ENCODE assay signal across 16 cellular contexts in the genomic region with DNA sequence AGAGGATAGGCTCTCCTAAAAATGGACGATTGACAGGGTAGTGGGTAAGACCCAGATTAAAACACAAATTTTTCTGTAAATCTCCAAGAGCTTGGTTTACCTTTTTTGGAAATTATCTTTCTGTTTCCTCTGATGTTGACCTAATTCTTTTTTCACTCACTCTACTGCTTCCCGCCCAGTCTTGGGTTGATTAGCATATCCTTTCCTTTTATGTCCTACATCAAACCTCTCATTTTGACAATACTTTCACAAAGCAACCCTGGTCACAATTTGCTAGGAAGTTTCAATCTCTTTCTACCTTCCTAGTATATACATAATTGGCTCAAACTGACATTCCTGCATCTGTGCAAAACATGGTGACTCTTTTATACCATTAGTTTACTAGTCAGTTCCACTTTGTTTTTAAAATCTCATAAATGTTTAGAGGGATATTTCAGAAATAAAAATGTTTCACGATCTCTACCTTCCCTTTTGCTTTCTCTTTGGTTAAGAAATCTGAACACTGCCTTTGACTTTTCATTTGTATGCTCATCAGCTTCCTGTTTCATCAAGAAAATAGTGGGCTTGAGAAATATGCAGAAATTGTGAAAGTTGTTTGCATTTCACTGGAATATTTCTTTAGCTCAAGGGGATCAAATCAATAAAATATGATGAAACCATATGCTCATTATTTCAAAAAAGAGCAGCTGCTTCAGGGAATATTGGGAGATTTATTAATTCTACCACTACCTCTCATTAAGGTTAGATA.
A peak's percentile ranks its signal among the peaks of the same experiment; 100 is the strongest.
DNase-seq lines count a peak whose midpoint lies in the region; ATAC-seq and TF ChIP-seq lines count a peak whose summit lies in the region.
"Had no signal": no experiment of that assay in that cellular context is flagged by ENCODE, and none has a peak within 500 bp of the region (broad histone marks: within the 10 kb centered on the region; RNA-seq: fewer than 3 reads in every experiment).

No MANE protein-coding gene starts in this region.

- no peaks in the 10 kb centered on the region for H3K36me3 ChIP-seq in H7 (replicated peaks; ENCODE audit: control insufficient read depth, insufficient read depth, low read length)
- no peaks in the 10 kb centered on the region for H3K36me3 ChIP-seq in lower lobe of right lung
- no peaks in the 10 kb centered on the region for H3K36me3 ChIP-seq in CD8-positive, alpha-beta T cell (ENCODE audit: insufficient read depth, low read length)
- H3K36me3 ChIP-seq in endodermal cell (ENCODE audit: control insufficient read depth, insufficient read depth, low read length), result no peaks in the 10 kb centered on the region
- H3K36me3 ChIP-seq: BLaER1 treated with 17β-estradiol and CSF1 and Interleukin-3, amounts not matched to agents 10 nM and 100 nM; thoracic aorta had no signal

- H3K4me3 ChIP-seq in H7 (ENCODE audit: insufficient read depth, low read depth, low read length), result no peak overlapping the region
- H3K4me3 ChIP-seq in lower lobe of right lung, result no peak overlapping the region
- H3K4me3 ChIP-seq in CD8-positive, alpha-beta T cell (ENCODE audit: low read depth, low read length), result no peak overlapping the region
- H3K4me3 ChIP-seq in endodermal cell (ENCODE audit: low read length), result no peak overlapping the region
- H3K4me3 ChIP-seq: BLaER1 treated with 17β-estradiol and CSF1 and Interleukin-3, amounts not matched to agents 10 nM and 100 nM; thoracic aorta had no signal

- intact Hi-C loops in lower lobe of right lung (cut with DNase I), result no loop called here
- intact Hi-C loops in CD8-positive, alpha-beta T cell (cut with DNase I, micrococcal nuclease), result no loop called here

- peaks cover 8% of the 10 kb centered on the region for H3K9me3 Mint-ChIP-seq in WTC11
- no peaks in the 10 kb centered on the region for H3K9me3 Mint-ChIP-seq in CD8-positive, alpha-beta T cell
- H3K9me3 Mint-ChIP-seq in endodermal cell, result peaks cover 10% of the 10 kb centered on the region

- H3K27me3 ChIP-seq in H7 (ENCODE audit: control insufficient read depth, insufficient read depth, low read length), result no peaks in the 10 kb centered on the region
- H3K27me3 ChIP-seq in lower lobe of right lung (ENCODE audit: low read depth), result no peaks in the 10 kb centered on the region
- no peaks in the 10 kb centered on the region for H3K27me3 ChIP-seq in CD8-positive, alpha-beta T cell (ENCODE audit: insufficient read depth, low read length)
- H3K27me3 ChIP-seq in endodermal cell (ENCODE audit: control insufficient read depth, insufficient read depth, low read length, poor library complexity, severe bottlenecking), result no peaks in the 10 kb centered on the region
- H3K27me3 ChIP-seq: BLaER1 treated with 17β-estradiol and CSF1 and Interleukin-3, amounts not matched to agents 10 nM and 100 nM had no signal

- H3K9me3 ChIP-seq in lower lobe of right lung, result no peaks in the 10 kb centered on the region
- H3K9me3 ChIP-seq in CD8-positive, alpha-beta T cell (ENCODE audit: low read length), result no peaks in the 10 kb centered on the region
- H3K9me3 ChIP-seq in endodermal cell (ENCODE audit: control insufficient read depth, low read length), result peaks cover 7% of the 10 kb centered on the region
- H3K9me3 ChIP-seq: BLaER1 treated with 17β-estradiol and CSF1 and Interleukin-3, amounts not matched to agents 10 nM and 100 nM; thoracic aorta had no signal

- CTCF ChIA-PET in WTC11 (lab: Charles Lee), result interaction anchor here (1.4 kb wide), 1 partner anchor 10 kb away, joined by 4 read pairs; no protein-coding TSS in a partner anchor
- CTCF ChIA-PET in CD8-positive, alpha-beta T cell (lab: Charles Lee), result interaction anchor here (1.0 kb wide), 1 partner anchor 425 kb away, joined by 3 read pairs; no protein-coding TSS in a partner anchor

- H3K4me1 ChIP-seq in lower lobe of right lung (no peaks in the 10 kb centered on the region), endodermal cell (ENCODE audit: control insufficient read depth, insufficient read depth, low read length) (no peaks in the 10 kb centered on the region)
- no peaks in the 10 kb centered on the region for H3K4me1 ChIP-seq in CD8-positive, alpha-beta T cell (ENCODE audit: insufficient read depth, low read length)

- DNase-seq in CD1c-positive myeloid dendritic cell (ENCODE audit: extremely low spot score) (peak; percentile 24), H7 (peak; percentile 5), WTC11 (ENCODE audit: low spot score) (no peak), lower lobe of right lung (no peak), endodermal cell (no peak)
- no peak for DNase-seq in CD8-positive, alpha-beta T cell
- no peak for DNase-seq in stimulated activated CD4-positive, alpha-beta T cell treated with anti-CD3 and anti-CD28 coated beads, Interleukin-2, amount 100 ng/mL, for 24 hours
- DNase-seq: activated naive CD4-positive, alpha-beta T cell treated with Interleukin-2 at 50 U/mL for 16 hours; cortex of kidney; DMS79 treated with DMSO at 0.1 percent for 48 hours; midbrain; RPMI8226; stimulated activated CD4-positive, alpha-beta T cell treated with anti-CD3 and anti-CD28 coated beads, Interleukin-4, amount 100 ng/mL, for 4 hours had no signal

- H3K27me3 Mint-ChIP-seq in WTC11 (ENCODE audit: low read depth) (no peaks in the 10 kb centered on the region), endodermal cell (ENCODE audit: insufficient read depth) (no peaks in the 10 kb centered on the region)
- no peaks in the 10 kb centered on the region for H3K27me3 Mint-ChIP-seq in CD8-positive, alpha-beta T cell (ENCODE audit: low read depth)

- H3K27ac ChIP-seq in lower lobe of right lung, result peak overlapping the region; percentile 42
- no peak overlapping the region for H3K27ac ChIP-seq in CD8-positive, alpha-beta T cell (ENCODE audit: low read depth, low read length)
- no peak overlapping the region for H3K27ac ChIP-seq in endodermal cell (ENCODE audit: low read depth, low read length)
- H3K27ac ChIP-seq: BLaER1 treated with 17β-estradiol and CSF1 and Interleukin-3, amounts not matched to agents 10 nM and 100 nM; epithelial cell of prostate; thoracic aorta had no signal

- ATAC-seq in WTC11 (peak; percentile 83), lower lobe of right lung (no peak)
- ATAC-seq in CD8-positive, alpha-beta T cell, result no peak

- H3K4me1 Mint-ChIP-seq in WTC11 (peaks cover 43% of the 10 kb centered on the region), endodermal cell (peaks cover 3% of the 10 kb centered on the region)
- no peaks in the 10 kb centered on the region for H3K4me1 Mint-ChIP-seq in CD8-positive, alpha-beta T cell (ENCODE audit: low read depth)

- H3K27ac Mint-ChIP-seq in WTC11 (peak overlapping the region; percentile 94), endodermal cell (no peak overlapping the region)
- H3K27ac Mint-ChIP-seq in CD8-positive, alpha-beta T cell, result no peak overlapping the region

- TF ChIP-seq CTCF in WTC11 (IDR thresholded peaks at IDR 0.05), result no peak
- no peak for TF ChIP-seq CTCF in lower lobe of right lung (IDR thresholded peaks at IDR 0.05)
- TF ChIP-seq CTCF in CD8-positive, alpha-beta T cell (IDR thresholded peaks at IDR 0.05), result no peak
- no peak for TF ChIP-seq CTCF in endodermal cell (conservative IDR thresholded peaks at IDR 0.05)

- WGBS in endodermal cell (ENCODE audit: insufficient coverage in 1 of 2, insufficient read length in 1 of 2), 2 experiments, result 78 to 83% methylated on average over 2 to 3 of the region's 3 CpGs

- H3K36me3 Mint-ChIP-seq in WTC11 (peaks cover 9% of the 10 kb centered on the region), endodermal cell (ENCODE audit: low read depth) (peaks cover 13% of the 10 kb centered on the region)
- H3K36me3 Mint-ChIP-seq in CD8-positive, alpha-beta T cell, result no peaks in the 10 kb centered on the region

- H3K9ac ChIP-seq in endodermal cell (ENCODE audit: extremely low read depth, low read length, poor library complexity, severe bottlenecking), result no peak overlapping the region
- H3K9ac ChIP-seq: BLaER1 treated with 17β-estradiol and CSF1 and Interleukin-3, amounts not matched to agents 10 nM and 100 nM had no signal

- H3K4me3 Mint-ChIP-seq in WTC11 (peak overlapping the region; percentile 32; the same call in 1 of the 2 replicates), endodermal cell (no peak overlapping the region)
- no peak overlapping the region for H3K4me3 Mint-ChIP-seq in CD8-positive, alpha-beta T cell

- POLR2A ChIA-PET in WTC11 (lab: Charles Lee), result no interaction called here
- POLR2A ChIA-PET in CD8-positive, alpha-beta T cell (lab: Charles Lee), result interaction anchor here (0.6 kb wide), 1 partner anchor 11 kb away, joined by 3 read pairs; no protein-coding TSS in a partner anchor

TF ChIP-seq in WTC11, 78 proteins besides CTCF, POLR2A, EP300 and RAD21 (continues in another document):
- TF ChIP-seq ZNF219 (CRISPR knock-in tag; IDR thresholded peaks at IDR 0.05; ENCODE audit: borderline replicate concordance), result no peak
- TF ChIP-seq, protein P1, sequence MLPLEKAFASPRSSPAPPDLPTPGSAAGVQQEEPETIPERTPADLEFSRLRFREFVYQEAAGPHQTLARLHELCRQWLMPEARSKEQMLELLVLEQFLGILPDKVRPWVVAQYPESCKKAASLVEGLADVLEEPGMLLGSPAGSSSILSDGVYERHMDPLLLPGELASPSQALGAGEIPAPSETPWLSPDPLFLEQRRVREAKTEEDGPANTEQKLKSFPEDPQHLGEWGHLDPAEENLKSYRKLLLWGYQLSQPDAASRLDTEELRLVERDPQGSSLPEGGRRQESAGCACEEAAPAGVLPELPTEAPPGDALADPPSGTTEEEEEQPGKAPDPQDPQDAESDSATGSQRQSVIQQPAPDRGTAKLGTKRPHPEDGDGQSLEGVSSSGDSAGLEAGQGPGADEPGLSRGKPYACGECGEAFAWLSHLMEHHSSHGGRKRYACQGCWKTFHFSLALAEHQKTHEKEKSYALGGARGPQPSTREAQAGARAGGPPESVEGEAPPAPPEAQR (CRISPR knock-in tag; IDR thresholded peaks at IDR 0.05), result no peak
- no peak for TF ChIP-seq OVOL2 (CRISPR knock-in tag; IDR thresholded peaks at IDR 0.05; ENCODE audit: borderline replicate concordance)
- TF ChIP-seq, protein P2, sequence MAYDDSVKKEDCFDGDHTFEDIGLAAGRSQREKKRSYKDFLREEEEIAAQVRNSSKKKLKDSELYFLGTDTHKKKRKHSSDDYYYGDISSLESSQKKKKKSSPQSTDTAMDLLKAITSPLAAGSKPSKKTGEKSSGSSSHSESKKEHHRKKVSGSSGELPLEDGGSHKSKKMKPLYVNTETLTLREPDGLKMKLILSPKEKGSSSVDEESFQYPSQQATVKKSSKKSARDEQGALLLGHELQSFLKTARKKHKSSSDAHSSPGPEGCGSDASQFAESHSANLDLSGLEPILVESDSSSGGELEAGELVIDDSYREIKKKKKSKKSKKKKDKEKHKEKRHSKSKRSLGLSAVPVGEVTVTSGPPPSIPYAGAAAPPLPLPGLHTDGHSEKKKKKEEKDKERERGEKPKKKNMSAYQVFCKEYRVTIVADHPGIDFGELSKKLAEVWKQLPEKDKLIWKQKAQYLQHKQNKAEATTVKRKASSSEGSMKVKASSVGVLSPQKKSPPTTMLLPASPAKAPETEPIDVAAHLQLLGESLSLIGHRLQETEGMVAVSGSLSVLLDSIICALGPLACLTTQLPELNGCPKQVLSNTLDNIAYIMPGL (CRISPR knock-in tag; IDR thresholded peaks at IDR 0.05), result no peak
- no peak for TF ChIP-seq TCF7 (CRISPR knock-in tag; IDR thresholded peaks at IDR 0.05; ENCODE audit: low read depth)
- TF ChIP-seq CBFB (CRISPR knock-in tag; IDR thresholded peaks at IDR 0.05; ENCODE audit: low read depth), result no peak
- TF ChIP-seq MYBL2 (CRISPR knock-in tag; IDR thresholded peaks at IDR 0.05), result no peak

Comparison
In these comparisons a context has a peak if more than half of its experiments do, and no peak if none do; other contexts are left out.
1. DNase-seq: peak in CD1c-positive myeloid dendritic cell (single experiment) and H7 (single experiment); none in WTC11 (single experiment), lower lobe of right lung (single experiment), CD8-positive, alpha-beta T cell (0 of 7), endodermal cell (single experiment) and stimulated activated CD4-positive, alpha-beta T cell treated with anti-CD3 and anti-CD28 coated beads, Interleukin-2, amount 100 ng/mL, for 24 hours (0 of 2).